Comparison of ENCODE assay signal across 2 cellular contexts in genomic region chr1:234716907-234717375, GRCh38.
TF ChIP-seq lines count a peak whose summit lies in the region.

No MANE protein-coding gene starts in this region.

TF ChIP-seq in K562, 482 proteins besides CTCF, POLR2A, EP300 and RAD21 (continued from another document):
- TF ChIP-seq, protein P1, sequence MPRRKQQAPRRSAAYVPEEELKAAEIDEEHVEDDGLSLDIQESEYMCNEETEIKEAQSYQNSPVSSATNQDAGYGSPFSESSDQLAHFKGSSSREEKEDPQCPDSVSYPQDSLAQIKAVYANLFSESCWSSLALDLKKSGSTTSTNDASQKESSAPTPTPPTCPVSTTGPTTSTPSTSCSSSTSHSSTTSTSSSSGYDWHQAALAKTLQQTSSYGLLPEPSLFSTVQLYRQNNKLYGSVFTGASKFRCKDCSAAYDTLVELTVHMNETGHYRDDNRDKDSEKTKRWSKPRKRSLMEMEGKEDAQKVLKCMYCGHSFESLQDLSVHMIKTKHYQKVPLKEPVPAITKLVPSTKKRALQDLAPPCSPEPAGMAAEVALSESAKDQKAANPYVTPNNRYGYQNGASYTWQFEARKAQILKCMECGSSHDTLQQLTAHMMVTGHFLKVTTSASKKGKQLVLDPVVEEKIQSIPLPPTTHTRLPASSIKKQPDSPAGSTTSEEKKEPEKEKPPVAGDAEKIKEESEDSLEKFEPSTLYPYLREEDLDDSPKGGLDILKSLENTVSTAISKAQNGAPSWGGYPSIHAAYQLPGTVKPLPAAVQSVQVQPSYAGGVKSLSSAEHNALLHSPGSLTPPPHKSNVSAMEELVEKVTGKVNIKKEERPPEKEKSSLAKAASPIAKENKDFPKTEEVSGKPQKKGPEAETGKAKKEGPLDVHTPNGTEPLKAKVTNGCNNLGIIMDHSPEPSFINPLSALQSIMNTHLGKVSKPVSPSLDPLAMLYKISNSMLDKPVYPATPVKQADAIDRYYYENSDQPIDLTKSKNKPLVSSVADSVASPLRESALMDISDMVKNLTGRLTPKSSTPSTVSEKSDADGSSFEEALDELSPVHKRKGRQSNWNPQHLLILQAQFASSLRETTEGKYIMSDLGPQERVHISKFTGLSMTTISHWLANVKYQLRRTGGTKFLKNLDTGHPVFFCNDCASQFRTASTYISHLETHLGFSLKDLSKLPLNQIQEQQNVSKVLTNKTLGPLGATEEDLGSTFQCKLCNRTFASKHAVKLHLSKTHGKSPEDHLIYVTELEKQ (CRISPR knock-in tag; IDR thresholded peaks at IDR 0.05): 0 out of 2 replicates have a peak, but pooled peaks have one; percentile 16

TF ChIP-seq in HepG2, 621 proteins besides CTCF, POLR2A, EP300 and RAD21 (continued from another document and continues in another):
- TF ChIP-seq, protein P2, sequence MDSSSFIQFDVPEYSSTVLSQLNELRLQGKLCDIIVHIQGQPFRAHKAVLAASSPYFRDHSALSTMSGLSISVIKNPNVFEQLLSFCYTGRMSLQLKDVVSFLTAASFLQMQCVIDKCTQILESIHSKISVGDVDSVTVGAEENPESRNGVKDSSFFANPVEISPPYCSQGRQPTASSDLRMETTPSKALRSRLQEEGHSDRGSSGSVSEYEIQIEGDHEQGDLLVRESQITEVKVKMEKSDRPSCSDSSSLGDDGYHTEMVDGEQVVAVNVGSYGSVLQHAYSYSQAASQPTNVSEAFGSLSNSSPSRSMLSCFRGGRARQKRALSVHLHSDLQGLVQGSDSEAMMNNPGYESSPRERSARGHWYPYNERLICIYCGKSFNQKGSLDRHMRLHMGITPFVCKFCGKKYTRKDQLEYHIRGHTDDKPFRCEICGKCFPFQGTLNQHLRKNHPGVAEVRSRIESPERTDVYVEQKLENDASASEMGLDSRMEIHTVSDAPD (CRISPR knock-in tag; IDR thresholded peaks at IDR 0.05): 0 out of 2 replicates have a peak, but pooled peaks have one; percentile 29
- TF ChIP-seq, protein P3, sequence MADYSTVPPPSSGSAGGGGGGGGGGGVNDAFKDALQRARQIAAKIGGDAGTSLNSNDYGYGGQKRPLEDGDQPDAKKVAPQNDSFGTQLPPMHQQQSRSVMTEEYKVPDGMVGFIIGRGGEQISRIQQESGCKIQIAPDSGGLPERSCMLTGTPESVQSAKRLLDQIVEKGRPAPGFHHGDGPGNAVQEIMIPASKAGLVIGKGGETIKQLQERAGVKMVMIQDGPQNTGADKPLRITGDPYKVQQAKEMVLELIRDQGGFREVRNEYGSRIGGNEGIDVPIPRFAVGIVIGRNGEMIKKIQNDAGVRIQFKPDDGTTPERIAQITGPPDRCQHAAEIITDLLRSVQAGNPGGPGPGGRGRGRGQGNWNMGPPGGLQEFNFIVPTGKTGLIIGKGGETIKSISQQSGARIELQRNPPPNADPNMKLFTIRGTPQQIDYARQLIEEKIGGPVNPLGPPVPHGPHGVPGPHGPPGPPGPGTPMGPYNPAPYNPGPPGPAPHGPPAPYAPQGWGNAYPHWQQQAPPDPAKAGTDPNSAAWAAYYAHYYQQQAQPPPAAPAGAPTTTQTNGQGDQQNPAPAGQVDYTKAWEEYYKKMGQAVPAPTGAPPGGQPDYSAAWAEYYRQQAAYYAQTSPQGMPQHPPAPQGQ (CRISPR knock-in tag; IDR thresholded peaks at IDR 0.05; ENCODE audit: borderline replicate concordance): no peak
- TF ChIP-seq, protein P4, sequence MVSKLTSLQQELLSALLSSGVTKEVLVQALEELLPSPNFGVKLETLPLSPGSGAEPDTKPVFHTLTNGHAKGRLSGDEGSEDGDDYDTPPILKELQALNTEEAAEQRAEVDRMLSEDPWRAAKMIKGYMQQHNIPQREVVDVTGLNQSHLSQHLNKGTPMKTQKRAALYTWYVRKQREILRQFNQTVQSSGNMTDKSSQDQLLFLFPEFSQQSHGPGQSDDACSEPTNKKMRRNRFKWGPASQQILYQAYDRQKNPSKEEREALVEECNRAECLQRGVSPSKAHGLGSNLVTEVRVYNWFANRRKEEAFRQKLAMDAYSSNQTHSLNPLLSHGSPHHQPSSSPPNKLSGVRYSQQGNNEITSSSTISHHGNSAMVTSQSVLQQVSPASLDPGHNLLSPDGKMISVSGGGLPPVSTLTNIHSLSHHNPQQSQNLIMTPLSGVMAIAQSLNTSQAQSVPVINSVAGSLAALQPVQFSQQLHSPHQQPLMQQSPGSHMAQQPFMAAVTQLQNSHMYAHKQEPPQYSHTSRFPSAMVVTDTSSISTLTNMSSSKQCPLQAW (CRISPR knock-in tag; IDR thresholded peaks at IDR 0.05): no peak
- TF ChIP-seq THAP11 (CRISPR knock-in tag; IDR thresholded peaks at IDR 0.05) (no peak), PRMT3 (CRISPR knock-in tag; IDR thresholded peaks at IDR 0.05; ENCODE audit: borderline replicate concordance, low read depth) (no peak), TEAD2 (CRISPR knock-in tag; IDR thresholded peaks at IDR 0.05) (no peak), CHD4 (IDR thresholded peaks at IDR 0.05; ENCODE audit: borderline replicate concordance, low read length) (no peak), NCOA5 (CRISPR knock-in tag; IDR thresholded peaks at IDR 0.05) (no peak), RFXAP (CRISPR knock-in tag; IDR thresholded peaks at IDR 0.05; ENCODE audit: borderline replicate concordance) (no peak), CBX2 (IDR thresholded peaks at IDR 0.05; ENCODE audit: low read depth, low read length) (no peak), CBX2 (CRISPR knock-in tag; IDR thresholded peaks at IDR 0.05; ENCODE audit: low read depth) (0 out of 2 replicates have a peak, but pooled peaks have one; percentile 54), SMAD3 (CRISPR knock-in tag; IDR thresholded peaks at IDR 0.05) (no peak), ZSCAN20 (CRISPR knock-in tag; IDR thresholded peaks at IDR 0.05; ENCODE audit: borderline replicate concordance) (no peak), SMARCC2 (IDR thresholded peaks at IDR 0.05) (no peak), HMG20B (CRISPR knock-in tag; conservative IDR thresholded peaks at IDR 0.05) (0 out of 2 replicates have a peak, but pooled peaks have one; percentile 21), ZNF768 (CRISPR knock-in tag; IDR thresholded peaks at IDR 0.05) (no peak), ZBTB49 (CRISPR knock-in tag; IDR thresholded peaks at IDR 0.05; ENCODE audit: borderline replicate concordance) (no peak), SCMH1 (CRISPR knock-in tag; IDR thresholded peaks at IDR 0.05; ENCODE audit: borderline replicate concordance) (no peak), ELF1 (CRISPR knock-in tag; IDR thresholded peaks at IDR 0.05) (no peak), HNRNPUL1 (IDR thresholded peaks at IDR 0.05; ENCODE audit: low read depth, low read length) (no peak), ZMYM4 (CRISPR knock-in tag; IDR thresholded peaks at IDR 0.05) (no peak), MXD4 (CRISPR knock-in tag; IDR thresholded peaks at IDR 0.05) (0 out of 2 replicates have a peak, but pooled peaks have one; percentile 9), ZNF34 (CRISPR knock-in tag; IDR thresholded peaks at IDR 0.05; ENCODE audit: borderline replicate concordance) (no peak), GTF3A (CRISPR knock-in tag; conservative IDR thresholded peaks at IDR 0.05) (no peak), ELF3 (CRISPR knock-in tag; IDR thresholded peaks at IDR 0.05) (0 out of 2 replicates have a peak, but pooled peaks have one; percentile 4), PPARG (CRISPR knock-in tag; conservative IDR thresholded peaks at IDR 0.05) (peak; percentile 24; the same call in 1 of the 2 replicates), HHEX (CRISPR knock-in tag; IDR thresholded peaks at IDR 0.05) (no peak), ZFP36L2 (CRISPR knock-in tag; IDR thresholded peaks at IDR 0.05) (no peak), U2AF1 (optimal IDR thresholded peaks at IDR 0.05; ENCODE audit: low read depth, low read length) (peak; percentile 68), TRAFD1 (CRISPR knock-in tag; IDR thresholded peaks at IDR 0.05; ENCODE audit: borderline replicate concordance) (no peak), GABPA (IDR thresholded peaks at IDR 0.05; ENCODE audit: low read depth, low read length) (no peak), GABPA (CRISPR knock-in tag; IDR thresholded peaks at IDR 0.05; ENCODE audit: low read depth) (no peak), HOXA9 (CRISPR knock-in tag; IDR thresholded peaks at IDR 0.05; ENCODE audit: borderline replicate concordance) (no peak), ZBTB42 (CRISPR knock-in tag; IDR thresholded peaks at IDR 0.05) (peak; percentile 24; the same call in 1 of the 2 replicates), ZNF180 (CRISPR knock-in tag; IDR thresholded peaks at IDR 0.05; ENCODE audit: borderline replicate concordance, low read depth) (no peak), ZNF775 (CRISPR knock-in tag; IDR thresholded peaks at IDR 0.05; ENCODE audit: borderline replicate concordance) (no peak)
- TF ChIP-seq, protein P5, sequence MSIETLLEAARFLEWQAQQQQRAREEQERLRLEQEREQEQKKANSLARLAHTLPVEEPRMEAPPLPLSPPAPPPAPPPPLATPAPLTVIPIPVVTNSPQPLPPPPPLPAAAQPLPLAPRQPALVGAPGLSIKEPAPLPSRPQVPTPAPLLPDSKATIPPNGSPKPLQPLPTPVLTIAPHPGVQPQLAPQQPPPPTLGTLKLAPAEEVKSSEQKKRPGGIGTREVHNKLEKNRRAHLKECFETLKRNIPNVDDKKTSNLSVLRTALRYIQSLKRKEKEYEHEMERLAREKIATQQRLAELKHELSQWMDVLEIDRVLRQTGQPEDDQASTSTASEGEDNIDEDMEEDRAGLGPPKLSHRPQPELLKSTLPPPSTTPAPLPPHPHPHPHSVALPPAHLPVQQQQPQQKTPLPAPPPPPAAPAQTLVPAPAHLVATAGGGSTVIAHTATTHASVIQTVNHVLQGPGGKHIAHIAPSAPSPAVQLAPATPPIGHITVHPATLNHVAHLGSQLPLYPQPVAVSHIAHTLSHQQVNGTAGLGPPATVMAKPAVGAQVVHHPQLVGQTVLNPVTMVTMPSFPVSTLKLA (IDR thresholded peaks at IDR 0.05): no peak
- TF ChIP-seq, protein P6, sequence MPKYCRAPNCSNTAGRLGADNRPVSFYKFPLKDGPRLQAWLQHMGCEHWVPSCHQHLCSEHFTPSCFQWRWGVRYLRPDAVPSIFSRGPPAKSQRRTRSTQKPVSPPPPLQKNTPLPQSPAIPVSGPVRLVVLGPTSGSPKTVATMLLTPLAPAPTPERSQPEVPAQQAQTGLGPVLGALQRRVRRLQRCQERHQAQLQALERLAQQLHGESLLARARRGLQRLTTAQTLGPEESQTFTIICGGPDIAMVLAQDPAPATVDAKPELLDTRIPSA (CRISPR knock-in tag; IDR thresholded peaks at IDR 0.05; ENCODE audit: borderline replicate concordance): no peak
- TF ChIP-seq, protein P7, sequence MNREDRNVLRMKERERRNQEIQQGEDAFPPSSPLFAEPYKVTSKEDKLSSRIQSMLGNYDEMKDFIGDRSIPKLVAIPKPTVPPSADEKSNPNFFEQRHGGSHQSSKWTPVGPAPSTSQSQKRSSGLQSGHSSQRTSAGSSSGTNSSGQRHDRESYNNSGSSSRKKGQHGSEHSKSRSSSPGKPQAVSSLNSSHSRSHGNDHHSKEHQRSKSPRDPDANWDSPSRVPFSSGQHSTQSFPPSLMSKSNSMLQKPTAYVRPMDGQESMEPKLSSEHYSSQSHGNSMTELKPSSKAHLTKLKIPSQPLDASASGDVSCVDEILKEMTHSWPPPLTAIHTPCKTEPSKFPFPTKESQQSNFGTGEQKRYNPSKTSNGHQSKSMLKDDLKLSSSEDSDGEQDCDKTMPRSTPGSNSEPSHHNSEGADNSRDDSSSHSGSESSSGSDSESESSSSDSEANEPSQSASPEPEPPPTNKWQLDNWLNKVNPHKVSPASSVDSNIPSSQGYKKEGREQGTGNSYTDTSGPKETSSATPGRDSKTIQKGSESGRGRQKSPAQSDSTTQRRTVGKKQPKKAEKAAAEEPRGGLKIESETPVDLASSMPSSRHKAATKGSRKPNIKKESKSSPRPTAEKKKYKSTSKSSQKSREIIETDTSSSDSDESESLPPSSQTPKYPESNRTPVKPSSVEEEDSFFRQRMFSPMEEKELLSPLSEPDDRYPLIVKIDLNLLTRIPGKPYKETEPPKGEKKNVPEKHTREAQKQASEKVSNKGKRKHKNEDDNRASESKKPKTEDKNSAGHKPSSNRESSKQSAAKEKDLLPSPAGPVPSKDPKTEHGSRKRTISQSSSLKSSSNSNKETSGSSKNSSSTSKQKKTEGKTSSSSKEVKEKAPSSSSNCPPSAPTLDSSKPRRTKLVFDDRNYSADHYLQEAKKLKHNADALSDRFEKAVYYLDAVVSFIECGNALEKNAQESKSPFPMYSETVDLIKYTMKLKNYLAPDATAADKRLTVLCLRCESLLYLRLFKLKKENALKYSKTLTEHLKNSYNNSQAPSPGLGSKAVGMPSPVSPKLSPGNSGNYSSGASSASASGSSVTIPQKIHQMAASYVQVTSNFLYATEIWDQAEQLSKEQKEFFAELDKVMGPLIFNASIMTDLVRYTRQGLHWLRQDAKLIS (CRISPR knock-in tag; IDR thresholded peaks at IDR 0.05): peak; percentile 93; the same call in 1 of the 2 replicates
